ENCODE assay signal across 10 cellular contexts in the genomic region with DNA sequence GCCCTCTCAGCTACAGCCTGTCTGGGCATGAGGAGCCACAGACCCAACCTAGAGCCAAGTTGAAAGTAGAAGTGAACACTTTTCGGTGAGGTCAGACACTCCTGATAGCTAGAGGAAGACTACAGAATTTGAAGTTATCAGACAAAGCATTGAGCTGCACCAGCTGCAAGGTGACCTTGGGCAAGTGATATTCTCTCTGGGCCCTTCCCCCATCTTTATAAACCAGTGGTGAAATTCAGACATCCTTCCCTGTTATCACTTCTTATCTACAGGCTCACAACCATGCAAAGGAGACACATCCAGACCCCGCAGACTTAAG. TPM values are rescaled to one million over a fixed set of nuclear protein-coding genes. Genes with fewer than 3 reads are reported as not detected.
DNase-seq lines count a peak whose midpoint lies in the region; ATAC-seq and TF ChIP-seq lines count a peak whose summit lies in the region.
"Had no signal": no experiment of that assay in that cellular context is flagged by ENCODE, and none has a peak within 500 bp of the region (broad histone marks: within the 10 kb centered on the region; RNA-seq: fewer than 3 reads in every experiment).

No MANE protein-coding gene starts in this region.

- no peaks in the 10 kb centered on the region for H3K27me3 ChIP-seq in AG04450 (ENCODE audit: control insufficient read depth, insufficient read depth, low read length)
- no peaks in the 10 kb centered on the region for H3K27me3 ChIP-seq in RWPE2 (ENCODE audit: insufficient read depth, poor library complexity, severe bottlenecking)
- H3K27me3 ChIP-seq in layer of hippocampus (ENCODE audit: control insufficient read depth, insufficient read depth, low read length), result no peaks in the 10 kb centered on the region
- H3K27me3 ChIP-seq: hepatocyte had no signal

- no peak for DNase-seq in AG04450 (ENCODE audit: low read depth, low spot score)
- DNase-seq in RWPE2 (ENCODE audit: low spot score), result no peak
- DNase-seq in NCI-H2107 (lab: John Stamatoyannopoulos, UW), result no peak
- DNase-seq in HuH-7.5 (ENCODE audit: low spot score), result no peak
- DNase-seq: activated CD4-positive, alpha-beta T cell treated with anti-CD3 and anti-CD28 coated beads, Interleukin-2, amount 50 U/mL, for 4 hours; DMS79 had no signal

- H3K4me1 ChIP-seq in RWPE2 (ENCODE audit: insufficient read depth, poor library complexity, severe bottlenecking), result peaks cover 27% of the 10 kb centered on the region

- ATAC-seq in RWPE2 (ENCODE audit: low read depth), result no peak
- ATAC-seq in HG02973 (IDR thresholded peaks at IDR 0.05; ENCODE audit: unreplicated experiment), result no peak

- TF ChIP-seq CTCF in AG04450 (IDR thresholded peaks at IDR 0.05; ENCODE audit: low read depth, low read length) (no peak), RWPE2 (IDR thresholded peaks at IDR 0.05; ENCODE audit: poor library complexity, severe bottlenecking) (peak; percentile 48)

- H3K4me3 ChIP-seq in AG04450 (ENCODE audit: low read depth, low read length) (no peak overlapping the region), RWPE2 (ENCODE audit: severe bottlenecking) (no peak overlapping the region)
- H3K4me3 ChIP-seq: hepatocyte had no signal

- H3K9me3 ChIP-seq in AG04450 (ENCODE audit: control insufficient read depth, insufficient read depth, low read length) (no peaks in the 10 kb centered on the region), RWPE2 (ENCODE audit: severe bottlenecking) (no peaks in the 10 kb centered on the region)

- POLR2A ChIA-PET in AG04450 (lab: Yijun Ruan, JAX), result interaction anchor here (0.5 to 0.8 kb wide), 2 partner anchors 23 to 60 kb away, joined by 3 to 4 read pairs; a partner anchor contains a TSS

- CTCF ChIA-PET in AG04450 (lab: Charles Lee), result interaction anchor here (0.5 to 3.2 kb wide), 15 partner anchors 11 to 195 kb away, joined by 3 to 25 read pairs (median 4); a partner anchor contains a TSS

- H3K27ac ChIP-seq in AG04450 (ENCODE audit: low read depth, low read length) (peak overlapping the region; percentile 31), RWPE2 (ENCODE audit: poor library complexity, severe bottlenecking) (peak overlapping the region; percentile 93), layer of hippocampus (ENCODE audit: low read depth, low read length) (peak overlapping the region; percentile 58)
- H3K27ac ChIP-seq: hepatocyte had no signal

- H3K36me3 ChIP-seq in RWPE2 (ENCODE audit: low read depth), result peaks cover 24% of the 10 kb centered on the region

RNA-seq across cellular contexts. Expression of a gene that starts 8.0 kb away (rescaled TPM):
- polyA plus RNA-seq in AG04450 (2011; rRNA removed), result 60.7 and 72.5 TPM in 2 replicates
- polyA minus RNA-seq in AG04450 (2011; rRNA and poly(A)+ RNA removed), result 30.2 and 44.4 TPM in 2 replicates

RNA-seq across cellular contexts. Expression of a gene that starts 23.2 kb away (rescaled TPM):
- 22.3 and 23.8 TPM in 2 replicates for polyA plus RNA-seq in AG04450 (2011; rRNA removed)
- polyA minus RNA-seq in AG04450 (2011; rRNA and poly(A)+ RNA removed), result 22.8 and 28.2 TPM in 2 replicates

RNA-seq across cellular contexts. Expression of a gene that starts 23.5 kb away (rescaled TPM):
- 149 and 196 TPM in 2 replicates for polyA plus RNA-seq in AG04450 (2011; rRNA removed)
- 128 and 134 TPM in 2 replicates for polyA minus RNA-seq in AG04450 (2011; rRNA and poly(A)+ RNA removed)

RNA-seq across cellular contexts. Expression of a gene that starts 36.8 kb away (rescaled TPM):
- polyA plus RNA-seq in AG04450 (2011; rRNA removed), result 12.4 and 21.2 TPM in 2 replicates
- 5.6 and 9.4 TPM in 2 replicates for polyA minus RNA-seq in AG04450 (2011; rRNA and poly(A)+ RNA removed)
- polyA plus RNA-seq: endothelial cell of umbilical vein had no signal

RNA-seq across cellular contexts. Expression of a gene that starts 53.3 kb away (rescaled TPM):
- polyA plus RNA-seq in AG04450 (2011; rRNA removed), result 36.3 and 41.1 TPM in 2 replicates
- polyA minus RNA-seq in AG04450 (2011; rRNA and poly(A)+ RNA removed), result 26.7 and 28.1 TPM in 2 replicates

Comparison
In these comparisons a context has a peak if more than half of its experiments do, and no peak if none do; other contexts are left out.
1. H3K27ac ChIP-seq: peak in every context shown above with its lines; median percentile 93 in RWPE2; 58 in layer of hippocampus; 31 in AG04450.